9 cellular contexts compared by ENCODE assay signal in genomic region chr9:6955251-6955921, GRCh38.
DNase-seq lines count a peak whose midpoint lies in the region; ATAC-seq and TF ChIP-seq lines count a peak whose summit lies in the region.
"Had no signal": no experiment of that assay in that cellular context is flagged by ENCODE, and none has a peak within 500 bp of the region (broad histone marks: within the 10 kb centered on the region; RNA-seq: fewer than 3 reads in every experiment).

No MANE protein-coding gene starts in this region.

- DNase-seq in BE2C (peak; percentile 79), NCI-H1105 (lab: John Stamatoyannopoulos, UW) (peak; percentile 28), epidermal melanocyte (ENCODE audit: insufficient read length, low spot score) (peak; percentile 55), glutamatergic neuron (no peak)
- DNase-seq in activated effector memory CD4-positive, alpha-beta T cell treated with Interleukin-2 at 50 U/mL for 16 hours: no peak
- DNase-seq: activated naive CD8-positive, alpha-beta T cell treated with anti-CD3 and anti-CD28 coated beads, Interleukin-2, amount 10 ng/mL, durations not matched to agents 7 days and 5 days had no signal

- no peaks in the 10 kb centered on the region for H3K27me3 ChIP-seq in BE2C

- peak; percentile 84 for ATAC-seq in GM19395 (IDR thresholded peaks at IDR 0.05; ENCODE audit: unreplicated experiment)
- ATAC-seq in stimulated activated memory B cell treated with anti-CD40 and anti-IgM and Interleukin-4, amounts not matched to agents 10 μg/mL and 1 μg/mL and 100 μg/mL, for 72 hours: no peak
- ATAC-seq in GM18873 (IDR thresholded peaks at IDR 0.05; ENCODE audit: low FRiP score, unreplicated experiment): no peak

- H3K4me3 Mint-ChIP-seq in stimulated activated memory B cell treated with anti-CD40 and anti-IgM and Interleukin-4, amounts not matched to agents 10 μg/mL and 1 μg/mL and 100 μg/mL, for 72 hours: no peak overlapping the region
- no peak overlapping the region for H3K4me3 Mint-ChIP-seq in glutamatergic neuron (ENCODE audit: unreplicated experiment)
- H3K4me3 Mint-ChIP-seq: activated naive CD8-positive, alpha-beta T cell treated with anti-CD3 and anti-CD28 coated beads, Interleukin-2, amount 10 ng/mL, durations not matched to agents 7 days and 5 days had no signal

- TF ChIP-seq CTCF in BE2C (IDR thresholded peaks at IDR 0.05; ENCODE audit: low read depth, low read length): no peak
- TF ChIP-seq CTCF in glutamatergic neuron (IDR thresholded peaks at IDR 0.05; ENCODE audit: partially characterized antibody, unreplicated experiment): no peak

- peaks cover 32% of the 10 kb centered on the region for H3K4me1 Mint-ChIP-seq in stimulated activated memory B cell treated with anti-CD40 and anti-IgM and Interleukin-4, amounts not matched to agents 10 μg/mL and 1 μg/mL and 100 μg/mL, for 72 hours
- peaks cover 13% of the 10 kb centered on the region for H3K4me1 Mint-ChIP-seq in glutamatergic neuron (ENCODE audit: low read depth, unreplicated experiment)

- no peaks in the 10 kb centered on the region for H3K9me3 ChIP-seq in BE2C

- H3K27me3 Mint-ChIP-seq in stimulated activated memory B cell treated with anti-CD40 and anti-IgM and Interleukin-4, amounts not matched to agents 10 μg/mL and 1 μg/mL and 100 μg/mL, for 72 hours: no peaks in the 10 kb centered on the region
- no peaks in the 10 kb centered on the region for H3K27me3 Mint-ChIP-seq in glutamatergic neuron (ENCODE audit: unreplicated experiment)
- H3K27me3 Mint-ChIP-seq: activated naive CD8-positive, alpha-beta T cell treated with anti-CD3 and anti-CD28 coated beads, Interleukin-2, amount 10 ng/mL, durations not matched to agents 7 days and 5 days had no signal

- H3K27ac Mint-ChIP-seq in stimulated activated memory B cell treated with anti-CD40 and anti-IgM and Interleukin-4, amounts not matched to agents 10 μg/mL and 1 μg/mL and 100 μg/mL, for 72 hours: peak overlapping the region; percentile 37
- no peak overlapping the region for H3K27ac Mint-ChIP-seq in glutamatergic neuron (ENCODE audit: unreplicated experiment)
- H3K27ac Mint-ChIP-seq: activated naive CD8-positive, alpha-beta T cell treated with anti-CD3 and anti-CD28 coated beads, Interleukin-2, amount 10 ng/mL, durations not matched to agents 7 days and 5 days had no signal

- peaks cover 50% of the 10 kb centered on the region for H3K4me1 ChIP-seq in BE2C

- H3K9me3 Mint-ChIP-seq in stimulated activated memory B cell treated with anti-CD40 and anti-IgM and Interleukin-4, amounts not matched to agents 10 μg/mL and 1 μg/mL and 100 μg/mL, for 72 hours: no peaks in the 10 kb centered on the region
- no peaks in the 10 kb centered on the region for H3K9me3 Mint-ChIP-seq in glutamatergic neuron (ENCODE audit: unreplicated experiment)
- H3K9me3 Mint-ChIP-seq: activated naive CD8-positive, alpha-beta T cell treated with anti-CD3 and anti-CD28 coated beads, Interleukin-2, amount 10 ng/mL, durations not matched to agents 7 days and 5 days had no signal

- no peaks in the 10 kb centered on the region for H3K36me3 ChIP-seq in BE2C

- peak overlapping the region; percentile 27 for H3K4me3 ChIP-seq in BE2C (ENCODE audit: low read depth, low read length)

- H3K36me3 Mint-ChIP-seq in stimulated activated memory B cell treated with anti-CD40 and anti-IgM and Interleukin-4, amounts not matched to agents 10 μg/mL and 1 μg/mL and 100 μg/mL, for 72 hours: peaks cover 14% of the 10 kb centered on the region
- peaks cover 4% of the 10 kb centered on the region for H3K36me3 Mint-ChIP-seq in glutamatergic neuron (ENCODE audit: unreplicated experiment)

Comparison
In these comparisons a context has a peak if more than half of its experiments do, and no peak if none do; other contexts are left out.
1. DNase-seq: peak in BE2C (single experiment), NCI-H1105 (single experiment) and epidermal melanocyte (single experiment); none in glutamatergic neuron (single experiment) and activated effector memory CD4-positive, alpha-beta T cell treated with Interleukin-2 at 50 U/mL for 16 hours (single experiment).